Comparison of ENCODE assay signal across 8 cellular contexts in genomic region chr13:109784590-109785140, GRCh38. TPM values are rescaled to one million over a fixed set of nuclear protein-coding genes. Genes with fewer than 3 reads are reported as not detected.
DNase-seq lines count a peak whose midpoint lies in the region; ATAC-seq lines count a peak whose summit lies in the region.

No MANE protein-coding gene starts in this region.

- no peak overlapping the region for H3K27ac Mint-ChIP-seq in activated CD4-positive, alpha-beta T cell treated with anti-CD3 and anti-CD28 coated beads, Interleukin-2, amount 10 ng/mL, durations not matched to agents 7 days and 5 days

- H3K36me3 Mint-ChIP-seq in activated CD4-positive, alpha-beta T cell treated with anti-CD3 and anti-CD28 coated beads, Interleukin-2, amount 10 ng/mL, durations not matched to agents 7 days and 5 days (ENCODE audit: low read depth), result peaks cover 11% of the 10 kb centered on the region

- peaks cover 15% of the 10 kb centered on the region for H3K27me3 Mint-ChIP-seq in activated CD4-positive, alpha-beta T cell treated with anti-CD3 and anti-CD28 coated beads, Interleukin-2, amount 10 ng/mL, durations not matched to agents 7 days and 5 days

- peaks cover 8% of the 10 kb centered on the region for H3K36me3 ChIP-seq in ES-I3 (ENCODE audit: insufficient read depth, low read length)

- H3K4me1 ChIP-seq in ES-I3 (ENCODE audit: insufficient read depth, low read length), result 0 out of 2 replicates have a peak, but pooled peaks cover 5% of the 10 kb centered on the region

- peaks cover 31% of the 10 kb centered on the region for H3K4me1 Mint-ChIP-seq in activated CD4-positive, alpha-beta T cell treated with anti-CD3 and anti-CD28 coated beads, Interleukin-2, amount 10 ng/mL, durations not matched to agents 7 days and 5 days

- no peaks in the 10 kb centered on the region for H3K9me3 Mint-ChIP-seq in activated CD4-positive, alpha-beta T cell treated with anti-CD3 and anti-CD28 coated beads, Interleukin-2, amount 10 ng/mL, durations not matched to agents 7 days and 5 days

- DNase-seq in NCI-H1930 (lab: John Stamatoyannopoulos, UW) (peak; percentile 57 to 63), dermis microvascular lymphatic vessel endothelial cell (ENCODE audit: low read depth in 2 of 2) (peak; percentile 36 to 74), left kidney (ENCODE audit: low read depth, low spot score) (peak; percentile 94), cortex of kidney (lab: John Stamatoyannopoulos, UW) (no peak)
- DNase-seq in activated CD4-positive, alpha-beta T cell treated with anti-CD3 and anti-CD28 coated beads, Interleukin-2, amount 10 ng/mL, durations not matched to agents 7 days and 5 days, result peak; percentile 63
- peak; percentile 77 to 79 for DNase-seq in stimulated activated CD4-positive, alpha-beta T cell treated with anti-CD3 and anti-CD28 coated beads, Interleukin-2, amount 100 ng/mL, for 24 hours

- CTCF ChIA-PET in activated CD4-positive, alpha-beta T cell treated with anti-CD3 and anti-CD28 coated beads, Interleukin-2, amount 10 ng/mL, durations not matched to agents 7 days and 5 days (lab: Charles Lee), result interaction anchor here (0.8 to 1.2 kb wide), 5 partner anchors 10 to 1097 kb away, joined by 3 to 7 read pairs (median 3); no protein-coding TSS in a partner anchor

- ATAC-seq in GM18519 (IDR thresholded peaks at IDR 0.05; ENCODE audit: low FRiP score, unreplicated experiment), result no peak

- no peaks in the 10 kb centered on the region for H3K9me3 ChIP-seq in ES-I3 (ENCODE audit: control insufficient read depth, insufficient read depth, low read length)

- H3K4me3 Mint-ChIP-seq in activated CD4-positive, alpha-beta T cell treated with anti-CD3 and anti-CD28 coated beads, Interleukin-2, amount 10 ng/mL, durations not matched to agents 7 days and 5 days, result peak overlapping the region; percentile 45

- peak overlapping the region; percentile 74 for H3K9ac ChIP-seq in ES-I3 (ENCODE audit: low read depth, low read length)

- POLR2A ChIA-PET in activated CD4-positive, alpha-beta T cell treated with anti-CD3 and anti-CD28 coated beads, Interleukin-2, amount 10 ng/mL, durations not matched to agents 7 days and 5 days (lab: Charles Lee), result no interaction called here

RNA-seq across cellular contexts. Expression of gene IRS2, which starts 1.7 kb away (rescaled TPM):
- 1 to 10 TPM; 3.4 to 4.2 TPM for total RNA-seq in activated CD4-positive, alpha-beta T cell treated with anti-CD3 and anti-CD28 coated beads, Interleukin-2, amount 10 ng/mL, durations not matched to agents 7 days and 5 days
- 0.39 and 1.5 TPM in 2 replicates for total RNA-seq in dermis microvascular lymphatic vessel endothelial cell
